ENCODE assay signal across 15 cellular contexts in genomic region chr6:5663256-5663655, GRCh38.
"Had no signal": no experiment of that assay in that cellular context is flagged by ENCODE, and none has a peak within 500 bp of the region (broad histone marks: within the 10 kb centered on the region; RNA-seq: fewer than 3 reads in every experiment).

No MANE protein-coding gene starts in this region.

- H3K36me3 Mint-ChIP-seq: natural killer cell treated with Interleukin-12 subunit alpha and Interleukin-12 subunit beta and Interleukin-15 and Interleukin-18, amount 100 ng/mL, for 72 hours had no signal

- DNase-seq: activated naive CD4-positive, alpha-beta T cell treated with anti-CD3 and anti-CD28 coated beads, Interleukin-2, amount 10 ng/mL, durations not matched to agents 7 days and 5 days; central memory CD4-positive, alpha-beta T cell; cortex of kidney; effector CD8-positive, alpha-beta T cell; immature natural killer cell; stimulated activated CD4-positive, alpha-beta T cell treated with anti-CD3 and anti-CD28 coated beads, Interleukin-2, amount 100 ng/mL, for 24 hours; stimulated activated naive CD4-positive, alpha-beta T cell treated with Interleukin-2 at 50 U/mL for 16 hours; upper lobe of right lung had no signal

- H3K4me1 ChIP-seq: prostate gland, suprapubic skin, upper lobe of right lung had no signal

- H3K4me3 Mint-ChIP-seq: activated naive CD4-positive, alpha-beta T cell treated with anti-CD3 and anti-CD28 coated beads, Interleukin-2, amount 10 ng/mL, durations not matched to agents 7 days and 5 days; immature natural killer cell; natural killer cell treated with Interleukin-12 subunit alpha and Interleukin-12 subunit beta and Interleukin-15 and Interleukin-18, amount 100 ng/mL, for 72 hours had no signal

- H3K27ac ChIP-seq: prostate gland, suprapubic skin, upper lobe of right lung, VCaP had no signal

- ATAC-seq: natural killer cell treated with Interleukin-12 subunit alpha and Interleukin-12 subunit beta and Interleukin-15 and Interleukin-18, amount 100 ng/mL, for 72 hours; sciatic nerve; upper lobe of right lung had no signal

- H3K27me3 ChIP-seq: suprapubic skin, upper lobe of right lung had no signal

- H3K27ac Mint-ChIP-seq: activated naive CD4-positive, alpha-beta T cell treated with anti-CD3 and anti-CD28 coated beads, Interleukin-2, amount 10 ng/mL, durations not matched to agents 7 days and 5 days; activated T-helper 2 cell treated with anti-CD3 and anti-CD28 coated beads, Interferon-gamma antibody, Interleukin-2, Interleukin-4, amounts not matched to agents 10 μg/mL and 5 μg/mL and 100 μg/mL, durations not matched to agents 14 hours and 24 hours and 36 hours; immature natural killer cell; natural killer cell treated with Interleukin-12 subunit alpha and Interleukin-12 subunit beta and Interleukin-15 and Interleukin-18, amount 100 ng/mL, for 72 hours had no signal

- H3K9me3 Mint-ChIP-seq: activated T-helper 2 cell treated with anti-CD3 and anti-CD28 coated beads, Interferon-gamma antibody, Interleukin-2, Interleukin-4, amounts not matched to agents 10 μg/mL and 5 μg/mL and 100 μg/mL, durations not matched to agents 14 hours and 24 hours and 36 hours; immature natural killer cell; natural killer cell treated with Interleukin-12 subunit alpha and Interleukin-12 subunit beta and Interleukin-15 and Interleukin-18, amount 100 ng/mL, for 72 hours had no signal

- H3K9me3 ChIP-seq: prostate gland, suprapubic skin, upper lobe of right lung had no signal

- H3K36me3 ChIP-seq: prostate gland, suprapubic skin, upper lobe of right lung had no signal

- H3K4me3 ChIP-seq: lung, prostate gland, suprapubic skin, upper lobe of right lung had no signal
